Comparison of ENCODE assay signal across 15 cellular contexts in the genomic region with DNA sequence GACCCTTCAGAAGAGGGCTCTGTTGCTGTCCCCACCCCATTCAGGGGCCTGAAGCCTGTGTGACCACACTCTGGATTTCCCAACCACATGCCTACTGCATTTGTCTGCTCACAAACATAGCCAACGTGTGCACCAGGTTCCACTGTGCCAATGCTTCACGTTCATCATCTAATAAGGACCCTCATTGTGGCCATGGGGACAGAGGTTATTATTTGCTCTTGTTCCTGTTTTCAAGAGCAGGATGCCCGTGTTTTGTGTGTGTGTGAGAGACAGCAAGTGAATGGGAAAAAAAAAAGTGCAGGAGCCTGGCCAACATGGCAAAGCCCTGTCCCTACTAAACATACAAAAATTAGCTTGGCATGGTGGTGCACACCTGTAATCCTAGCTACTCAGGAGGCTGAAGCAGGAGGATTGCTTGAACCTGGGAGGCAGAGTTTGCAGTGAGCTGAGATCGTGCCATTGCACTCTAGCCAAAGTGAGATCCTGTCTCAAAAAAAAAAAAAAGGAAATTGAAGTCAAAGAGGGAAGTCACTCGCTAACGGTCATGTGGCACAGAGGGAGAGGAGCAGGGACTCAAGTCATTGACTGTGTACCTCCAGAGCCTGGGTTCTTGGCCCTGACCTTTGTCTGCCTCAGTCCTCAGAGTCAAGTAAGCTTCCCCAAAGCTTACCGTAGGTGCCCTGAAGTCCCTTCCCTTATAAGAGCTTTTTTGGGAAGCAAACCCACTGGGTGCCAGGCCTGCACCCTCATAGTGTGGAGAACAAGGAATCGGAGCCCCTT. TPM values are rescaled to one million over a fixed set of nuclear protein-coding genes. Genes with fewer than 3 reads are reported as not detected.
DNase-seq lines count a peak whose midpoint lies in the region; ATAC-seq and TF ChIP-seq lines count a peak whose summit lies in the region.
"Had no signal": no experiment of that assay in that cellular context is flagged by ENCODE, and none has a peak within 500 bp of the region (broad histone marks: within the 10 kb centered on the region; RNA-seq: fewer than 3 reads in every experiment).

No MANE protein-coding gene starts in this region.

- H3K27ac ChIP-seq in Karpas-422 (ENCODE audit: low read length) (no peak overlapping the region), stomach (peak overlapping the region in 3 of 5 donors; percentile 25 to 62 (median 60))
- H3K27ac ChIP-seq: epithelial cell of prostate, WERI-Rb-1 had no signal

- H3K27me3 ChIP-seq in Karpas-422 (ENCODE audit: low read length) (no peaks in the 10 kb centered on the region), stomach (no peaks in the 10 kb centered on the region)

- H2AFZ ChIP-seq in Karpas-422 (ENCODE audit: low read length): no peak overlapping the region

- H3K36me3 ChIP-seq in Karpas-422 (ENCODE audit: insufficient read depth, low read length) (no peaks in the 10 kb centered on the region), stomach (peaks cover 73 to 98% (median 97%) of the 10 kb centered on the region in 4 donors)

- no peaks in the 10 kb centered on the region for H3K9me2 ChIP-seq in Karpas-422 (replicated peaks; ENCODE audit: insufficient read depth, low read length)

- H3K79me2 ChIP-seq in Karpas-422 (ENCODE audit: low read length): no peaks in the 10 kb centered on the region

- TF ChIP-seq CTCF in stomach (IDR thresholded peaks at IDR 0.05): no peak

- no peaks in the 10 kb centered on the region for H4K20me1 ChIP-seq in Karpas-422 (ENCODE audit: insufficient read depth, low read depth, low read length)

- no peak for TF ChIP-seq EP300 in stomach (IDR thresholded peaks at IDR 0.05)

- DNase-seq in Karpas-422 (peak; percentile 39), OCI-M1 (lab: John Stamatoyannopoulos, UW) (peak; percentile 78), left ventricle myocardium superior (no peak), stomach (no peak), NCI-H1092 (lab: John Stamatoyannopoulos, UW) (no peak), A172 (ENCODE audit: low spot score) (no peak)
- DNase-seq in effector CD8-positive, alpha-beta T cell (lab: John Stamatoyannopoulos, UW): no peak
- DNase-seq: NCI-H1694 treated with DMSO at 0.1 percent for 48 hours; retina; stimulated activated CD4-positive, alpha-beta T cell treated with anti-CD3 and anti-CD28 coated beads, Interleukin-4, amount 100 ng/mL, for 1 hour; WERI-Rb-1 had no signal

- ATAC-seq in left ventricle myocardium superior: peak; percentile 8
- ATAC-seq: activated naive CD4-positive, alpha-beta T cell treated with anti-CD3 and anti-CD28 coated beads, Interleukin-2, amount 50 U/mL, for 72 hours had no signal

- no peak overlapping the region for H3K4me2 ChIP-seq in Karpas-422 (ENCODE audit: low read depth, low read length, poor library complexity, severe bottlenecking)

- H3K4me3 ChIP-seq in Karpas-422 (ENCODE audit: low read length): no peak overlapping the region
- no peak overlapping the region for H3K4me3 ChIP-seq in stomach

- H3K9ac ChIP-seq in Karpas-422 (ENCODE audit: low read length): no peak overlapping the region

- no peaks in the 10 kb centered on the region for H3K9me3 ChIP-seq in Karpas-422 (ENCODE audit: low read length)
- H3K9me3 ChIP-seq in stomach: no peaks in the 10 kb centered on the region

- TF ChIP-seq POLR2A in stomach (IDR thresholded peaks at IDR 0.05): no peak

- intact Hi-C loops in left ventricle myocardium superior (cut with micrococcal nuclease) (no loop called here), stomach (cut with DNase I; ENCODE audit: low total_unique reads) (no loop called here)

- H3K4me1 ChIP-seq in Karpas-422 (ENCODE audit: low read length) (no peaks in the 10 kb centered on the region), stomach (peaks cover 3 to 49% (median 14%) of the 10 kb centered on the region in 4 donors)

- 71 to 80% (median 73%) methylated on average over 8 of the region's 8 CpGs for WGBS in stomach, 5 donors

RNA-seq across cellular contexts. Expression of a gene that starts 6.9 kb away (rescaled TPM):
- not detected in 2 replicates for total RNA-seq in Karpas-422 (2014; rRNA removed; shearing (Covaris generic); ENCODE audit: low replicate concordance)
- total RNA-seq in left ventricle myocardium superior: 12.4 TPM
- 100 to 1,000 TPM in 1 of 5 donors, 1 to 10 TPM in 1, under 1 TPM in 1, not detected in 2; 0.92 to 158 (median 1.7) TPM for total RNA-seq in stomach
- polyA plus RNA-seq in stomach: 1 to 10 TPM; 4.6 to 9.9 (median 6.1) TPM
- 1.4 and 2.6 TPM in 2 replicates for total RNA-seq in A172 (2014; rRNA removed; shearing (Covaris generic))
- total RNA-seq: SK-MEL-5 had no signal

RNA-seq across cellular contexts. Expression of a gene that starts 19.4 kb away (rescaled TPM):
- total RNA-seq in Karpas-422 (2014; rRNA removed; shearing (Covaris generic); ENCODE audit: low replicate concordance): 25.1 and 30.3 TPM in 2 replicates
- 111 TPM for total RNA-seq in left ventricle myocardium superior
- total RNA-seq in stomach: 10 to 100 TPM in 4 of 5 donors, 1 to 10 TPM in 1; 8.2 to 50.0 (median 36.4) TPM
- 10 to 100 TPM; 44.1 to 50.9 (median 48.1) TPM for polyA plus RNA-seq in stomach
- total RNA-seq in A172 (2014; rRNA removed; shearing (Covaris generic)): 56.3 and 66.1 TPM in 2 replicates

RNA-seq across cellular contexts. Expression of a gene that starts 22.7 kb away (rescaled TPM):
- not detected in 2 replicates for total RNA-seq in Karpas-422 (2014; rRNA removed; shearing (Covaris generic); ENCODE audit: low replicate concordance)
- total RNA-seq in left ventricle myocardium superior (not detected), stomach (not detected)
- polyA plus RNA-seq in stomach: not detected
- not detected in 2 replicates for total RNA-seq in A172 (2014; rRNA removed; shearing (Covaris generic))
- total RNA-seq: activated naive CD4-positive, alpha-beta T cell treated with anti-CD3 and anti-CD28 coated beads, Interleukin-2, amount 50 U/mL, for 72 hours; SK-MEL-5 had no signal
- polyA plus RNA-seq: keratinocyte had no signal

RNA-seq across cellular contexts. Expression of a gene that starts 22.7 kb away (rescaled TPM):
- total RNA-seq in Karpas-422 (2014; rRNA removed; shearing (Covaris generic); ENCODE audit: low replicate concordance): 112 and 116 TPM in 2 replicates
- total RNA-seq in left ventricle myocardium superior: 49.2 TPM
- total RNA-seq in stomach: 10 to 100 TPM in 4 of 5 donors, 1 to 10 TPM in 1; 1.8 to 55.4 (median 23.0) TPM
- 10 to 100 TPM; 48.7 to 80.6 (median 50.9) TPM for polyA plus RNA-seq in stomach
- 34.9 and 45.9 TPM in 2 replicates for total RNA-seq in A172 (2014; rRNA removed; shearing (Covaris generic))

RNA-seq across cellular contexts. Expression of a gene that starts 23.1 kb away (rescaled TPM):
- 67.6 and 74.7 TPM in 2 replicates for total RNA-seq in Karpas-422 (2014; rRNA removed; shearing (Covaris generic); ENCODE audit: low replicate concordance)
- total RNA-seq in left ventricle myocardium superior (14.4 TPM), stomach (100 to 1,000 TPM in 1 of 5 donors, 10 to 100 TPM in 3, 1 to 10 TPM in 1; 4.8 to 131 (median 18.7) TPM)
- 10 to 100 TPM; 21.8 to 48.0 (median 26.0) TPM for polyA plus RNA-seq in stomach
- 33.5 and 36.7 TPM in 2 replicates for total RNA-seq in A172 (2014; rRNA removed; shearing (Covaris generic))

Comparison
In these comparisons a context has a peak if more than half of its experiments do, and no peak if none do; other contexts are left out.
1. DNase-seq: peak in Karpas-422 (single experiment) and OCI-M1 (single experiment); none in left ventricle myocardium superior (single experiment), stomach (single experiment), NCI-H1092 (single experiment), effector CD8-positive, alpha-beta T cell (single experiment) and A172 (single experiment).